Comparison of ENCODE assay signal across 26 cellular contexts in the genomic region with DNA sequence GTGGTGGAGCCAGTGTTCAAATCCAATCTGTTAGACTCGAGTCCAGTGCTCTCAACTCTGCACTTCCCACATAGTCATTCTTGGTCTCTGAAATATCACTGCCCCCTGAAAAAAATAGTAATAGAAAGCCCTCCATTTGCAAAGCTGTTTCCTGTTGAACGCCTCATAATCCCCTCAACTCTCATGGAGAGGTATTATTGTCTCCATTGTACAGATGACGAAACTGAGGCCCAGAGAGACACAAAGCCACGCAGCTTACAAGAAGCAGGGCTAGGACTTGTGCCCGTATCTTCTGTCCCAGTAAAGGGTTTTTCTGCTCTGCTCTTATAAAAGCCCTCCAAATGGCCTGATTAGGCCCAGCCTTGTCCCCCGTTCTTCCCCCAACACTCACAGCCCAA. TPM values are rescaled to one million over a fixed set of nuclear protein-coding genes. Genes with fewer than 3 reads are reported as not detected.
DNase-seq lines count a peak whose midpoint lies in the region; ATAC-seq and TF ChIP-seq lines count a peak whose summit lies in the region.
"Had no signal": no experiment of that assay in that cellular context is flagged by ENCODE, and none has a peak within 500 bp of the region (broad histone marks: within the 10 kb centered on the region; RNA-seq: fewer than 3 reads in every experiment).

No MANE protein-coding gene starts in this region.

- H3K27ac ChIP-seq in CD8-positive, alpha-beta memory T cell (ENCODE audit: low read depth, low read length): no peak overlapping the region
- H3K27ac ChIP-seq: PC-9, WERI-Rb-1 had no signal

- no peaks in the 10 kb centered on the region for H3K9me3 Mint-ChIP-seq in CD8-positive, alpha-beta memory T cell
- H3K9me3 Mint-ChIP-seq in activated B cell treated with CpG ODN at 0.5 μM for 24 hours: no peaks in the 10 kb centered on the region
- no peaks in the 10 kb centered on the region for H3K9me3 Mint-ChIP-seq in mesothelial cell of epicardium
- no peaks in the 10 kb centered on the region for H3K9me3 Mint-ChIP-seq in stimulated activated effector memory CD8-positive, alpha-beta T cell treated with anti-CD3 and anti-CD28 coated beads, Interleukin-12 subunit alpha, Interleukin-12 subunit beta, amount 100 ng/mL, for 72 hours
- no peaks in the 10 kb centered on the region for H3K9me3 Mint-ChIP-seq in T-helper 2 cell treated with Interferon-gamma antibody and Interleukin-4, amounts not matched to agents 5 μg/mL and 100 μg/mL, for 36 hours
- H3K9me3 Mint-ChIP-seq: activated CD4-positive, alpha-beta T cell treated with anti-CD3 and anti-CD28 coated beads, Interleukin-2, amount 10 ng/mL, durations not matched to agents 24 days and 14 days had no signal

- CTCF ChIA-PET in CD8-positive, alpha-beta memory T cell (lab: Charles Lee): interaction anchor here (1.1 kb wide), 1 partner anchor 14 kb away, joined by 3 read pairs; no protein-coding TSS in a partner anchor
- CTCF ChIA-PET in activated B cell treated with CpG ODN at 0.5 μM for 24 hours (lab: Charles Lee): interaction anchor here (0.9 to 3.1 kb wide), 3 partner anchors 13 to 136 kb away, joined by 3 to 10 read pairs (median 3); no protein-coding TSS in a partner anchor

- POLR2A ChIA-PET in CD8-positive, alpha-beta memory T cell (lab: Charles Lee): no interaction called here
- POLR2A ChIA-PET in activated B cell treated with CpG ODN at 0.5 μM for 24 hours (lab: Charles Lee): interaction anchor here (3.0 kb wide), 1 partner anchor 12 kb away, joined by 32 read pairs; no protein-coding TSS in a partner anchor

- no peaks in the 10 kb centered on the region for H3K36me3 Mint-ChIP-seq in CD8-positive, alpha-beta memory T cell
- H3K36me3 Mint-ChIP-seq in activated B cell treated with CpG ODN at 0.5 μM for 24 hours (ENCODE audit: low read depth) (no peaks in the 10 kb centered on the region), mesothelial cell of epicardium (no peaks in the 10 kb centered on the region)
- no peaks in the 10 kb centered on the region for H3K36me3 Mint-ChIP-seq in stimulated activated effector memory CD8-positive, alpha-beta T cell treated with anti-CD3 and anti-CD28 coated beads, Interleukin-12 subunit alpha, Interleukin-12 subunit beta, amount 100 ng/mL, for 72 hours
- H3K36me3 Mint-ChIP-seq in T-helper 2 cell treated with Interferon-gamma antibody and Interleukin-4, amounts not matched to agents 5 μg/mL and 100 μg/mL, for 36 hours (ENCODE audit: low read depth): no peaks in the 10 kb centered on the region
- H3K36me3 Mint-ChIP-seq: brain had no signal

- H3K9me3 ChIP-seq in CD8-positive, alpha-beta memory T cell (ENCODE audit: low read length): no peaks in the 10 kb centered on the region
- H3K9me3 ChIP-seq: adrenal gland; BLaER1 treated with 17β-estradiol and CSF1 and Interleukin-3, amounts not matched to agents 10 nM and 100 nM; mucosa of descending colon had no signal

- ATAC-seq in activated B cell treated with CpG ODN at 0.5 μM for 24 hours (ENCODE audit: low read depth): no peak
- ATAC-seq in stimulated activated effector memory CD8-positive, alpha-beta T cell treated with anti-CD3 and anti-CD28 coated beads, Interleukin-12 subunit alpha, Interleukin-12 subunit beta, amount 100 ng/mL, for 72 hours: no peak
- ATAC-seq in stimulated activated naive CD8-positive, alpha-beta T cell treated with anti-CD3 and anti-CD28 coated beads, Interleukin-15, Interleukin-2, amounts not matched to agents 100 U/mL and 50 U/mL, for 24 hours: no peak
- ATAC-seq: GM12878 had no signal

- no peak overlapping the region for H3K4me3 ChIP-seq in CD8-positive, alpha-beta memory T cell (ENCODE audit: low read length)
- H3K4me3 ChIP-seq: adrenal gland; BLaER1 treated with 17β-estradiol and CSF1 and Interleukin-3, amounts not matched to agents 10 nM and 100 nM; GM12878; mucosa of descending colon; PC-9 had no signal

- no peak for DNase-seq in CD8-positive, alpha-beta memory T cell
- DNase-seq in activated B cell treated with CpG ODN at 0.5 μM for 24 hours (no peak), mesothelial cell of epicardium (ENCODE audit: low spot score in 2 of 2, unreplicated experiment in 2 of 2) (no peak), DMS53 treated with DMSO at 0.1 percent for 48 hours (lab: John Stamatoyannopoulos, UW; ENCODE audit: unreplicated experiment) (no peak)
- DNase-seq in stimulated activated effector memory CD8-positive, alpha-beta T cell treated with anti-CD3 and anti-CD28 coated beads, Interleukin-12 subunit alpha, Interleukin-12 subunit beta, amount 100 ng/mL, for 72 hours (ENCODE audit: low spot score in 2 of 2): no peak
- no peak for DNase-seq in T-helper 2 cell treated with Interferon-gamma antibody and Interleukin-4, amounts not matched to agents 5 μg/mL and 100 μg/mL, for 36 hours (ENCODE audit: low spot score)
- DNase-seq in stimulated activated naive CD8-positive, alpha-beta T cell treated with anti-CD3 and anti-CD28 coated beads, Interleukin-15, Interleukin-2, amounts not matched to agents 100 U/mL and 50 U/mL, for 24 hours: no peak
- DNase-seq: activated CD4-positive, alpha-beta T cell treated with anti-CD3 and anti-CD28 coated beads, Interleukin-2, amount 10 ng/mL, durations not matched to agents 24 days and 14 days; activated naive CD4-positive, alpha-beta T cell; activated T-cell treated with anti-CD3 and anti-CD28 coated beads, Interleukin-2, amount 50 U/mL, for 48 hours; effector CD4-positive, alpha-beta T cell; EL; glutamatergic neuron; NCI-H1048; NCI-H187; NCI-H2227 treated with DMSO at 0.1 percent for 48 hours; NCI-H526 treated with DMSO at 0.1 percent for 48 hours; PC-9; T1000; trophoblast cell; WERI-Rb-1 had no signal

- H3K27me3 Mint-ChIP-seq in CD8-positive, alpha-beta memory T cell: peaks cover 1 to 3% of the 10 kb centered on the region in 2 donors
- H3K27me3 Mint-ChIP-seq in activated B cell treated with CpG ODN at 0.5 μM for 24 hours (no peaks in the 10 kb centered on the region), mesothelial cell of epicardium (ENCODE audit: low read depth) (peaks cover 9% of the 10 kb centered on the region)
- H3K27me3 Mint-ChIP-seq in T-helper 2 cell treated with Interferon-gamma antibody and Interleukin-4, amounts not matched to agents 5 μg/mL and 100 μg/mL, for 36 hours (ENCODE audit: low read depth): peaks cover 7% of the 10 kb centered on the region

- H3K27ac Mint-ChIP-seq in CD8-positive, alpha-beta memory T cell: peak overlapping the region in 5 of 8 donors; percentile 5 to 90 (median 56)
- peak overlapping the region; percentile 53 for H3K27ac Mint-ChIP-seq in activated B cell treated with CpG ODN at 0.5 μM for 24 hours
- no peak overlapping the region for H3K27ac Mint-ChIP-seq in mesothelial cell of epicardium
- H3K27ac Mint-ChIP-seq in stimulated activated effector memory CD8-positive, alpha-beta T cell treated with anti-CD3 and anti-CD28 coated beads, Interleukin-12 subunit alpha, Interleukin-12 subunit beta, amount 100 ng/mL, for 72 hours: no peak overlapping the region
- H3K27ac Mint-ChIP-seq in T-helper 2 cell treated with Interferon-gamma antibody and Interleukin-4, amounts not matched to agents 5 μg/mL and 100 μg/mL, for 36 hours: no peak overlapping the region
- H3K27ac Mint-ChIP-seq: activated CD4-positive, alpha-beta T cell treated with anti-CD3 and anti-CD28 coated beads, Interleukin-2, amount 10 ng/mL, durations not matched to agents 24 days and 14 days had no signal

- peaks cover 15% of the 10 kb centered on the region for H3K4me1 ChIP-seq in CD8-positive, alpha-beta memory T cell (ENCODE audit: insufficient read depth, low read length)

- TF ChIP-seq CTCF in activated B cell treated with CpG ODN at 0.5 μM for 24 hours (IDR thresholded peaks at IDR 0.05) (no peak), mesothelial cell of epicardium (IDR thresholded peaks at IDR 0.05; ENCODE audit: unreplicated experiment) (no peak)

- no peaks in the 10 kb centered on the region for H3K27me3 ChIP-seq in CD8-positive, alpha-beta memory T cell (ENCODE audit: insufficient read depth, low read length, poor library complexity, severe bottlenecking)
- H3K27me3 ChIP-seq: adrenal gland had no signal

- H3K4me1 Mint-ChIP-seq in CD8-positive, alpha-beta memory T cell: peaks cover 21 to 33% (median 21%) of the 10 kb centered on the region in 3 donors
- H3K4me1 Mint-ChIP-seq in activated B cell treated with CpG ODN at 0.5 μM for 24 hours: peaks cover 20% of the 10 kb centered on the region
- H3K4me1 Mint-ChIP-seq in mesothelial cell of epicardium: peaks cover 20% of the 10 kb centered on the region
- peaks cover 29% of the 10 kb centered on the region for H3K4me1 Mint-ChIP-seq in stimulated activated effector memory CD8-positive, alpha-beta T cell treated with anti-CD3 and anti-CD28 coated beads, Interleukin-12 subunit alpha, Interleukin-12 subunit beta, amount 100 ng/mL, for 72 hours
- peaks cover 21% of the 10 kb centered on the region for H3K4me1 Mint-ChIP-seq in T-helper 2 cell treated with Interferon-gamma antibody and Interleukin-4, amounts not matched to agents 5 μg/mL and 100 μg/mL, for 36 hours (ENCODE audit: low read depth)

- no peaks in the 10 kb centered on the region for H3K36me3 ChIP-seq in CD8-positive, alpha-beta memory T cell (ENCODE audit: insufficient read depth, low read length)
- H3K36me3 ChIP-seq: adrenal gland; BLaER1 treated with 17β-estradiol and CSF1 and Interleukin-3, amounts not matched to agents 10 nM and 100 nM; WERI-Rb-1 had no signal

- H3K4me3 Mint-ChIP-seq in CD8-positive, alpha-beta memory T cell: peak overlapping the region in 1 of 7 donors; percentile 54
- H3K4me3 Mint-ChIP-seq in activated B cell treated with CpG ODN at 0.5 μM for 24 hours: no peak overlapping the region
- peak overlapping the region; percentile 48 for H3K4me3 Mint-ChIP-seq in mesothelial cell of epicardium
- peak overlapping the region; percentile 80 for H3K4me3 Mint-ChIP-seq in stimulated activated effector memory CD8-positive, alpha-beta T cell treated with anti-CD3 and anti-CD28 coated beads, Interleukin-12 subunit alpha, Interleukin-12 subunit beta, amount 100 ng/mL, for 72 hours
- no peak overlapping the region for H3K4me3 Mint-ChIP-seq in T-helper 2 cell treated with Interferon-gamma antibody and Interleukin-4, amounts not matched to agents 5 μg/mL and 100 μg/mL, for 36 hours

- intact Hi-C loops in activated B cell treated with CpG ODN at 0.5 μM for 24 hours (cut with micrococcal nuclease): loop anchor here (5.0 kb wide), 1 partner anchor 601 kb away; a partner anchor contains a TSS

RNA-seq across cellular contexts. Expression of a gene that starts 6.2 kb away (rescaled TPM):
- total RNA-seq in CD8-positive, alpha-beta memory T cell: 1 to 10 TPM; 6.8 to 7.8 TPM
- 12.7 TPM for polyA plus RNA-seq in CD8-positive, alpha-beta memory T cell
- 7.6 and 7.7 TPM in 2 replicates for total RNA-seq in activated B cell treated with CpG ODN at 0.5 μM for 24 hours
- total RNA-seq in mesothelial cell of epicardium: 85.3 to 88.3 TPM (median 86.6 TPM) in 3 replicates

RNA-seq across cellular contexts. Expression of a gene that starts 18.3 kb away (rescaled TPM):
- 1 to 10 TPM; 5.2 to 5.6 TPM for total RNA-seq in CD8-positive, alpha-beta memory T cell
- polyA plus RNA-seq in CD8-positive, alpha-beta memory T cell: 2.6 TPM
- 5.0 and 5.1 TPM in 2 replicates for total RNA-seq in activated B cell treated with CpG ODN at 0.5 μM for 24 hours
- 7.7 to 10.7 TPM (median 9.1 TPM) in 3 replicates for total RNA-seq in mesothelial cell of epicardium

Comparison
In these comparisons a context has a peak if more than half of its experiments do, and no peak if none do; other contexts are left out.
1. H3K27ac Mint-ChIP-seq: peak in CD8-positive, alpha-beta memory T cell (5 of 8) and activated B cell treated with CpG ODN at 0.5 μM for 24 hours (single experiment); none in mesothelial cell of epicardium (single experiment), stimulated activated effector memory CD8-positive, alpha-beta T cell treated with anti-CD3 and anti-CD28 coated beads, Interleukin-12 subunit alpha, Interleukin-12 subunit beta, amount 100 ng/mL, for 72 hours (single experiment) and T-helper 2 cell treated with Interferon-gamma antibody and Interleukin-4, amounts not matched to agents 5 μg/mL and 100 μg/mL, for 36 hours (single experiment).
2. H3K4me3 Mint-ChIP-seq: peak in mesothelial cell of epicardium (single experiment) and stimulated activated effector memory CD8-positive, alpha-beta T cell treated with anti-CD3 and anti-CD28 coated beads, Interleukin-12 subunit alpha, Interleukin-12 subunit beta, amount 100 ng/mL, for 72 hours (single experiment); none in activated B cell treated with CpG ODN at 0.5 μM for 24 hours (single experiment) and T-helper 2 cell treated with Interferon-gamma antibody and Interleukin-4, amounts not matched to agents 5 μg/mL and 100 μg/mL, for 36 hours (single experiment).